ENCODE assay signal across 1 cellular context in genomic region chr19:14434543-14435319, GRCh38.
TF ChIP-seq lines count a peak whose summit lies in the region.

No MANE protein-coding gene starts in this region.

TF ChIP-seq in K562, 482 proteins besides CTCF, POLR2A, EP300 and RAD21 (continued from another document):
- TF ChIP-seq NKRF (IDR thresholded peaks at IDR 0.05; ENCODE audit: borderline replicate concordance) (peak; percentile 50; the same call in 1 of the 2 replicates), PKNOX1 (IDR thresholded peaks at IDR 0.05) (peak; percentile 38; the same call in 1 of the 2 replicates), CREB3L1 (IDR thresholded peaks at IDR 0.05; ENCODE audit: borderline replicate concordance, low read depth) (0 out of 2 replicates have a peak, but pooled peaks have one; percentile 41), NFRKB (IDR thresholded peaks at IDR 0.05; ENCODE audit: low read depth) (0 out of 2 replicates have a peak, but pooled peaks have one; percentile 39), ZFX (CRISPR knock-in tag; IDR thresholded peaks at IDR 0.05) (peak; percentile 82), HEY1 (CRISPR knock-in tag; IDR thresholded peaks at IDR 0.05; ENCODE audit: borderline replicate concordance) (no peak), FOXK2 (conservative IDR thresholded peaks at IDR 0.05 in 1 of 2, IDR thresholded peaks at IDR 0.05 in 1 of 2; ENCODE audit: low read depth in 2 of 2) (no peak), NCOR1 (IDR thresholded peaks at IDR 0.05) (peak; percentile 46), TRIM24 (IDR thresholded peaks at IDR 0.05) (peak in 1 of 2 experiments; percentile 5; a peak in 1 of 4 replicates), ATF3 (IDR thresholded peaks at IDR 0.05) (peak; percentile 71), ATF3 (CRISPR knock-in tag; conservative IDR thresholded peaks at IDR 0.05) (no peak), ZNF561 (CRISPR knock-in tag; conservative IDR thresholded peaks at IDR 0.05) (no peak), HOXB6 (CRISPR knock-in tag; IDR thresholded peaks at IDR 0.05; ENCODE audit: borderline replicate concordance) (no peak), MXD1 (CRISPR knock-in tag; IDR thresholded peaks at IDR 0.05; ENCODE audit: borderline replicate concordance, poor library complexity, severe bottlenecking) (no peak), TEAD1 (CRISPR knock-in tag; IDR thresholded peaks at IDR 0.05) (0 out of 4 replicates have a peak, but pooled peaks of 1 of the 2 experiments have one; percentile 31), ATF7 (IDR thresholded peaks at IDR 0.05) (no peak), DDX20 (tag; IDR thresholded peaks at IDR 0.05; ENCODE audit: low read depth) (no peak), VEZF1 (CRISPR knock-in tag; IDR thresholded peaks at IDR 0.05) (peak; percentile 61; the same call in 1 of the 2 replicates), RBM39 (optimal IDR thresholded peaks at IDR 0.05; ENCODE audit: low read depth, low read length) (no peak), CUX1 (CRISPR knock-in tag; IDR thresholded peaks at IDR 0.05) (no peak), CBFA2T3 (IDR thresholded peaks at IDR 0.05) (peak; percentile 44; the same call in 1 of the 2 replicates), ZNF143 (CRISPR knock-in tag; IDR thresholded peaks at IDR 0.05) (0 out of 2 replicates have a peak, but pooled peaks have one; percentile 55), ATF2 (CRISPR knock-in tag; IDR thresholded peaks at IDR 0.05) (no peak), UBTF (IDR thresholded peaks at IDR 0.05; ENCODE audit: borderline replicate concordance in 1 of 2, low read depth in 2 of 2, low read length in 2 of 2) (no peak), ZBTB7A (IDR thresholded peaks at IDR 0.05; ENCODE audit: borderline replicate concordance, control insufficient read depth, low read depth, low read length) (peak; percentile 64; the same call in 1 of the 2 replicates), TCF15 (CRISPR knock-in tag; IDR thresholded peaks at IDR 0.05) (no peak), HCFC1 (IDR thresholded peaks at IDR 0.05; ENCODE audit: low read depth, low read length) (no peak), KLF16 (IDR thresholded peaks at IDR 0.05) (no peak), YY1 (IDR thresholded peaks at IDR 0.05; ENCODE audit: borderline replicate concordance in 1 of 3, control insufficient read depth in 1 of 3, extremely low read depth in 1 of 3, insufficient read depth in 3 of 3, insufficient read length in 1 of 3, insufficient replicate concordance in 2 of 3, low read depth in 1 of 3, low read length in 2 of 3) (no peak), HDGF (IDR thresholded peaks at IDR 0.05) (peak; percentile 35; the same call in 1 of the 2 replicates), ZZZ3 (IDR thresholded peaks at IDR 0.05) (no peak), CBX3 (IDR thresholded peaks at IDR 0.05; ENCODE audit: borderline replicate concordance in 1 of 2, low read length in 2 of 2) (peak in 1 of 2 experiments; percentile 59; a peak in 1 of 3 replicates), SMARCE1 (IDR thresholded peaks at IDR 0.05) (peak; percentile 42; the same call in 1 of the 2 replicates), BRCA1 (IDR thresholded peaks at IDR 0.05) (no peak), BRCA1 (CRISPR knock-in tag; IDR thresholded peaks at IDR 0.05) (no peak), ZKSCAN1 (IDR thresholded peaks at IDR 0.05; ENCODE audit: low read depth, low read length) (0 out of 2 replicates have a peak, but pooled peaks have one; percentile 22), ELF1 (tag; IDR thresholded peaks at IDR 0.05) (peak; percentile 58; the same call in 1 of the 2 replicates), ARID1B (IDR thresholded peaks at IDR 0.05) (peak; percentile 66), ZNF263 (CRISPR knock-in tag; IDR thresholded peaks at IDR 0.05; ENCODE audit: borderline replicate concordance) (0 out of 2 replicates have a peak, but pooled peaks have one; percentile 59), NR1H2 (CRISPR knock-in tag; IDR thresholded peaks at IDR 0.05) (no peak), CREM (IDR thresholded peaks at IDR 0.05; ENCODE audit: low read depth) (peak; percentile 41; the same call in 1 of the 2 replicates)
